In genomic region chr2:43426305-43427031, GRCh38 we compare ENCODE assay signal across 8 cellular contexts.
A peak's percentile ranks its signal among the peaks of the same experiment; 100 is the strongest.
DNase-seq lines count a peak whose midpoint lies in the region; ATAC-seq, FAIRE-seq and TF ChIP-seq lines count a peak whose summit lies in the region.

No MANE protein-coding gene starts in this region.

- no peaks in the 10 kb centered on the region for H3K9me3 ChIP-seq in CD4-positive, alpha-beta memory T cell (ENCODE audit: control insufficient read depth in 1 of 2, low read length in 2 of 2)
- no peaks in the 10 kb centered on the region for H3K9me3 ChIP-seq in kidney (ENCODE audit: control insufficient read depth in 1 of 2, low read length in 2 of 2)

- no peak overlapping the region for H3K4me3 ChIP-seq in CD4-positive, alpha-beta memory T cell (ENCODE audit: low read length in 2 of 2)
- H3K4me3 ChIP-seq in astrocyte of the spinal cord (ENCODE audit: low read depth, low read length) (no peak overlapping the region), kidney (ENCODE audit: low read length in 2 of 2) (no peak overlapping the region)

- H3K9ac ChIP-seq in kidney (ENCODE audit: low read length in 2 of 2) = no peak overlapping the region

- no peaks in the 10 kb centered on the region for H3K9me3 Mint-ChIP-seq in CD4-positive, alpha-beta memory T cell

- peak overlapping the region; percentile 3 to 92 (median 87) for H3K27ac Mint-ChIP-seq in CD4-positive, alpha-beta memory T cell

- peak; percentile 56 to 77 (median 61) for DNase-seq in CD4-positive, alpha-beta memory T cell
- DNase-seq in HT-29 (ENCODE audit: low spot score) (peak; percentile 87), T-helper 2 cell (peak in 4 of 5 experiments; percentile 31 to 99 (median 48)), astrocyte of the spinal cord (ENCODE audit: low read depth, low spot score) (peak; percentile 97), kidney (peak; percentile 72), D341Med (ENCODE audit: low spot score) (no peak)
- peak; percentile 79 for DNase-seq in stimulated activated CD4-positive, alpha-beta T cell treated with anti-CD3 and anti-CD28 coated beads, Interleukin-1b, Interleukin-23, amount 100 ng/mL, for 48 hours

- peaks cover 32 to 44% (median 37%) of the 10 kb centered on the region in 4 donors for H3K4me1 Mint-ChIP-seq in CD4-positive, alpha-beta memory T cell

- FAIRE-seq in kidney (lab: Jason Lieb, UNC) = peak; percentile 69

- peaks cover 39% of the 10 kb centered on the region for H3K4me1 ChIP-seq in CD4-positive, alpha-beta memory T cell (ENCODE audit: insufficient read depth, low read length)
- peaks cover 6 to 20% of the 10 kb centered on the region in 2 donors for H3K4me1 ChIP-seq in kidney (ENCODE audit: control insufficient read depth in 1 of 2, insufficient read depth in 1 of 2, low read depth in 1 of 2, low read length in 2 of 2)

- ATAC-seq in GM21367 (IDR thresholded peaks at IDR 0.05; ENCODE audit: unreplicated experiment) = peak; percentile 80

- peak overlapping the region; percentile 20 for H3K27ac ChIP-seq in CD4-positive, alpha-beta memory T cell (ENCODE audit: low read depth, low read length)
- peak overlapping the region; percentile 63 to 74 for H3K27ac ChIP-seq in kidney (ENCODE audit: low read depth in 2 of 2, low read length in 2 of 2)

- H3K36me3 Mint-ChIP-seq in CD4-positive, alpha-beta memory T cell = peaks cover 24 to 26% of the 10 kb centered on the region in 2 donors

- no peaks in the 10 kb centered on the region for H3K27me3 ChIP-seq in CD4-positive, alpha-beta memory T cell (ENCODE audit: insufficient read depth, low read length)

- in situ Hi-C loops in astrocyte of the spinal cord (cut with HindIII; ENCODE audit: low sequenced_read_pairs) = no loop called here

- intact Hi-C loops in CD4-positive, alpha-beta memory T cell (cut with micrococcal nuclease) = loop anchor here (5.0 kb wide), 2 partner anchors 134 to 294 kb away; no protein-coding TSS in a partner anchor
- intact Hi-C loops in kidney (cut with DNase I) = no loop called here

- H3K36me3 ChIP-seq in CD4-positive, alpha-beta memory T cell (ENCODE audit: insufficient read depth, low read length) = no peaks in the 10 kb centered on the region
- H3K36me3 ChIP-seq in kidney (ENCODE audit: control insufficient read depth in 1 of 2, insufficient read depth in 2 of 2, low read length in 2 of 2) = no peaks in the 10 kb centered on the region

- CTCF ChIA-PET in CD4-positive, alpha-beta memory T cell (lab: Charles Lee; ENCODE audit: partially characterized antibody) = interaction anchor here (0.6 to 2.1 kb wide), 5 partner anchors 58 to 305 kb away, joined by 3 to 7 read pairs (median 3); no protein-coding TSS in a partner anchor

- no peak for TF ChIP-seq CTCF in astrocyte of the spinal cord (IDR thresholded peaks at IDR 0.05; ENCODE audit: low read depth, low read length)
- no peak for TF ChIP-seq CTCF in kidney (IDR thresholded peaks at IDR 0.05; ENCODE audit: borderline replicate concordance, extremely low read depth, insufficient read depth)

- POLR2A ChIA-PET in CD4-positive, alpha-beta memory T cell (lab: Charles Lee; ENCODE audit: partially characterized antibody) = interaction anchor here (0.6 to 2.6 kb wide), 16 partner anchors 8 to 616 kb away, joined by 3 to 13 read pairs (median 3); partner anchors contain the start of gene ZFP36L2

- no peaks in the 10 kb centered on the region for H3K27me3 Mint-ChIP-seq in CD4-positive, alpha-beta memory T cell

- peak overlapping the region; percentile 1 to 81 (median 51) for H3K4me3 Mint-ChIP-seq in CD4-positive, alpha-beta memory T cell
